ENCODE assay signal across 34 cellular contexts in the genomic region with DNA sequence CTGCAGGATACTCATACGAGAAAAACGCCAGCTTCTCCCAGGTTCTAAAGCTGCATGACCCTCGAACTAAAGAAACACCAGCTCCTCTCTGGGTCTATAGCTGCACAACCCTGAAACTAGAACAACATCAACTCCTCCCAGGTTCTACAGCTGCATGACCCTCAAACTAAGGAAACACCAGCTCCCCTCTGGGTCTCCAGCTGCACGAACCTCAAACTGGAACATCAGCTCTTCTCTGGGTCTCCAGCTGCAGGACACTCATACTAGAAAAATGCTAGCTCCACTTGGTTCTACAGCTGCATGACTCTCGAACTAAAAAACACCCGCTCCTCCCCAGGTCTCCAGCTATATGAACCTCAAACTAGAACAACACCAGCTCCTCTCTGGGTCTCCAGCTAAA.
"Had no signal": no experiment of that assay in that cellular context is flagged by ENCODE, and none has a peak within 500 bp of the region (broad histone marks: within the 10 kb centered on the region; RNA-seq: fewer than 3 reads in every experiment).

No MANE protein-coding gene starts in this region.

- H3K4me1 Mint-ChIP-seq: activated B cell treated with CpG ODN at 0.5 μM for 24 hours; activated CD4-positive, alpha-beta T cell treated with anti-CD3 and anti-CD28 coated beads, Interleukin-2, amount 10 ng/mL, durations not matched to agents 24 days and 14 days; activated naive CD8-positive, alpha-beta T cell treated with anti-CD3 and anti-CD28 coated beads for 36 hours; activated T-helper 17 cell treated with anti-CD3 and anti-CD28 coated beads, Interleukin-2, amount 50 U/mL, for 72 hours had no signal

- H3K27me3 ChIP-seq: adrenal gland, body of pancreas, brain microvascular endothelial cell, breast epithelium, cardiac muscle cell had no signal

- H3K27ac ChIP-seq: adrenal gland, body of pancreas, brain microvascular endothelial cell, breast epithelium, cardiac muscle cell, coronary artery, VCaP had no signal

- H3K4me1 ChIP-seq: adrenal gland, body of pancreas, breast epithelium had no signal

- H3K4me3 ChIP-seq: adrenal gland, body of pancreas, breast epithelium, cardiac muscle cell, coronary artery had no signal

- H3K9me3 ChIP-seq: adrenal gland, body of pancreas, breast epithelium had no signal

- H3K36me3 ChIP-seq: adrenal gland, brain microvascular endothelial cell, breast epithelium, cardiac muscle cell had no signal

- DNase-seq: activated B cell treated with CpG ODN at 0.5 μM for 24 hours; activated CD4-positive, alpha-beta memory T cell treated with anti-CD3 and anti-CD28 coated beads for 36 hours; activated CD4-positive, alpha-beta T cell treated with anti-CD3 and anti-CD28 coated beads for 4 hours; activated CD4-positive, alpha-beta T cell treated with anti-CD3 and anti-CD28 coated beads, Interleukin-2, amount 10 ng/mL, durations not matched to agents 24 days and 14 days; activated CD4-positive, alpha-beta T cell treated with anti-CD3 and anti-CD28 coated beads, Interleukin-2, amount 50 U/mL, for 1 hour; activated CD4-positive, alpha-beta T cell treated with anti-CD3 and anti-CD28 coated beads, Interleukin-2, amount 50 U/mL, for 4 hours; activated CD4-positive, CD25-positive, alpha-beta regulatory T cell treated with anti-CD3 and anti-CD28 coated beads, Interleukin-2, amount 50 U/mL, for 72 hours; activated CD8-positive, alpha-beta memory T cell treated with anti-CD3 and anti-CD28 coated beads, Interleukin-2, amount 50 U/mL, for 4 hours; activated CD8-positive, alpha-beta T cell treated with anti-CD3 and anti-CD28 coated beads for 36 hours; activated effector memory CD4-positive, alpha-beta T cell treated with anti-CD3 and anti-CD28 coated beads, Interleukin-2, amount 50 U/mL, for 16 hours; activated gamma-delta T cell treated with Interleukin-2 at 50 U/mL for 16 hours; activated naive CD4-positive, alpha-beta T cell; activated naive CD4-positive, alpha-beta T cell treated with anti-CD3 and anti-CD28 coated beads for 36 hours; activated naive CD4-positive, alpha-beta T cell treated with anti-CD3 and anti-CD28 coated beads, Interleukin-2, amount 50 U/mL, for 16 hours; activated naive CD8-positive, alpha-beta T cell treated with anti-CD3 and anti-CD28 coated beads for 36 hours; activated T-cell treated with anti-CD3 and anti-CD28 coated beads, Interleukin-2, amount 50 U/mL, for 24 hours; activated T-cell treated with anti-CD3 and anti-CD28 coated beads, Interleukin-2, amount 50 U/mL, for 48 hours; adrenal gland; amniotic stem cell; aorta; body of pancreas; brain microvascular endothelial cell; central memory CD4-positive, alpha-beta T cell; T-helper 2 cell; T-helper 9 cell had no signal

- H3K27ac Mint-ChIP-seq: activated B cell treated with CpG ODN at 0.5 μM for 24 hours; activated CD4-positive, alpha-beta memory T cell treated with anti-CD3 and anti-CD28 coated beads for 36 hours; activated CD4-positive, alpha-beta T cell treated with anti-CD3 and anti-CD28 coated beads, Interleukin-2, amount 10 ng/mL, durations not matched to agents 24 days and 14 days; activated CD8-positive, alpha-beta T cell treated with anti-CD3 and anti-CD28 coated beads for 36 hours; activated naive CD4-positive, alpha-beta T cell treated with anti-CD3 and anti-CD28 coated beads for 36 hours; activated naive CD8-positive, alpha-beta T cell treated with anti-CD3 and anti-CD28 coated beads for 36 hours; activated T-cell treated with anti-CD3 and anti-CD28 coated beads, Interleukin-2, amount 50 U/mL, for 24 hours; activated T-helper 1 cell treated with anti-CD3 and anti-CD28 coated beads, Interleukin-12 subunit alpha, Interleukin-12 subunit beta, Interleukin-2, Interleukin-4 antibody, amounts not matched to agents 30 ng/mL and 10 ng/mL and 1 ng/mL, durations not matched to agents 14 hours and 24 hours and 36 hours; activated T-helper 17 cell treated with anti-CD3 and anti-CD28 coated beads, Interleukin-2, amount 50 U/mL, for 72 hours; T-helper 1 cell treated with Interleukin-12 subunit alpha and Interleukin-12 subunit beta and Interleukin-4 antibody, amounts not matched to agents 30 μg/mL and 1 μg/mL, for 36 hours; T-helper 2 cell treated with Interferon-gamma antibody and Interleukin-4, amounts not matched to agents 5 μg/mL and 100 μg/mL, for 36 hours had no signal

- ATAC-seq: activated CD8-positive, alpha-beta T cell treated with anti-CD3 and anti-CD28 coated beads for 36 hours; activated naive CD4-positive, alpha-beta T cell treated with anti-CD3 and anti-CD28 coated beads, Interleukin-2, amount 50 U/mL, for 72 hours; activated T-helper 17 cell treated with anti-CD3 and anti-CD28 coated beads, Interleukin-2, amount 50 U/mL, for 72 hours; body of pancreas had no signal

- H3K36me3 Mint-ChIP-seq: activated CD4-positive, alpha-beta memory T cell treated with anti-CD3 and anti-CD28 coated beads for 36 hours; activated naive CD8-positive, alpha-beta T cell treated with anti-CD3 and anti-CD28 coated beads for 36 hours had no signal

- H3K27me3 Mint-ChIP-seq: activated B cell treated with CpG ODN at 0.5 μM for 24 hours; activated CD4-positive, alpha-beta memory T cell treated with anti-CD3 and anti-CD28 coated beads for 36 hours; activated CD4-positive, alpha-beta T cell treated with anti-CD3 and anti-CD28 coated beads, Interleukin-2, amount 10 ng/mL, durations not matched to agents 24 days and 14 days; activated CD8-positive, alpha-beta T cell treated with anti-CD3 and anti-CD28 coated beads for 36 hours; activated naive CD8-positive, alpha-beta T cell treated with anti-CD3 and anti-CD28 coated beads for 36 hours; activated T-cell treated with anti-CD3 and anti-CD28 coated beads, Interleukin-2, amount 50 U/mL, for 24 hours; activated T-helper 17 cell treated with anti-CD3 and anti-CD28 coated beads, Interleukin-2, amount 50 U/mL, for 72 hours had no signal

- H3K4me3 Mint-ChIP-seq: activated B cell treated with CpG ODN at 0.5 μM for 24 hours; activated CD4-positive, alpha-beta memory T cell treated with anti-CD3 and anti-CD28 coated beads for 36 hours; activated CD4-positive, alpha-beta T cell treated with anti-CD3 and anti-CD28 coated beads, Interleukin-2, amount 10 ng/mL, durations not matched to agents 24 days and 14 days; activated CD8-positive, alpha-beta T cell treated with anti-CD3 and anti-CD28 coated beads for 36 hours; activated naive CD4-positive, alpha-beta T cell treated with anti-CD3 and anti-CD28 coated beads for 36 hours; activated naive CD8-positive, alpha-beta T cell treated with anti-CD3 and anti-CD28 coated beads for 36 hours; activated T-cell treated with anti-CD3 and anti-CD28 coated beads, Interleukin-2, amount 50 U/mL, for 24 hours; activated T-helper 1 cell treated with anti-CD3 and anti-CD28 coated beads, Interleukin-12 subunit alpha, Interleukin-12 subunit beta, Interleukin-2, Interleukin-4 antibody, amounts not matched to agents 30 ng/mL and 10 ng/mL and 1 ng/mL, durations not matched to agents 14 hours and 24 hours and 36 hours; activated T-helper 17 cell treated with anti-CD3 and anti-CD28 coated beads, Interleukin-2, amount 50 U/mL, for 72 hours; T-helper 1 cell treated with Interleukin-12 subunit alpha and Interleukin-12 subunit beta and Interleukin-4 antibody, amounts not matched to agents 30 μg/mL and 1 μg/mL, for 36 hours; T-helper 2 cell treated with Interferon-gamma antibody and Interleukin-4, amounts not matched to agents 5 μg/mL and 100 μg/mL, for 36 hours had no signal
